9 cellular contexts compared by ENCODE assay signal in genomic region chr1:54635804-54636203, GRCh38. TPM values are rescaled to one million over a fixed set of nuclear protein-coding genes. Genes with fewer than 3 reads are reported as not detected.
"Had no signal": no experiment of that assay in that cellular context is flagged by ENCODE, and none has a peak within 500 bp of the region (broad histone marks: within the 10 kb centered on the region; RNA-seq: fewer than 3 reads in every experiment).

No MANE protein-coding gene starts in this region.

RNA-seq across cellular contexts. Expression of gene MROH7, which starts 5.8 kb away (rescaled TPM):
- total RNA-seq: OCI-LY7, PC-3, PC-9, RPMI7951, SJCRH30, SJSA1 had no signal

RNA-seq across cellular contexts. Expression of gene FAM151A, which starts 12.5 kb away (rescaled TPM):
- total RNA-seq: OCI-LY7, PC-3, PC-9, RPMI7951, SJCRH30, SJSA1, SK-MEL-5, T-cell had no signal
- polyA plus RNA-seq: SK-N-SH had no signal
